Comparison of ENCODE assay signal across 1 cellular context in genomic region chr6:165260462-165260861, GRCh38.
TF ChIP-seq lines count a peak whose summit lies in the region.

No MANE protein-coding gene starts in this region.

TF ChIP-seq in HepG2, 621 proteins besides CTCF, POLR2A, EP300 and RAD21 (continued from another document):
- TF ChIP-seq, protein P1, sequence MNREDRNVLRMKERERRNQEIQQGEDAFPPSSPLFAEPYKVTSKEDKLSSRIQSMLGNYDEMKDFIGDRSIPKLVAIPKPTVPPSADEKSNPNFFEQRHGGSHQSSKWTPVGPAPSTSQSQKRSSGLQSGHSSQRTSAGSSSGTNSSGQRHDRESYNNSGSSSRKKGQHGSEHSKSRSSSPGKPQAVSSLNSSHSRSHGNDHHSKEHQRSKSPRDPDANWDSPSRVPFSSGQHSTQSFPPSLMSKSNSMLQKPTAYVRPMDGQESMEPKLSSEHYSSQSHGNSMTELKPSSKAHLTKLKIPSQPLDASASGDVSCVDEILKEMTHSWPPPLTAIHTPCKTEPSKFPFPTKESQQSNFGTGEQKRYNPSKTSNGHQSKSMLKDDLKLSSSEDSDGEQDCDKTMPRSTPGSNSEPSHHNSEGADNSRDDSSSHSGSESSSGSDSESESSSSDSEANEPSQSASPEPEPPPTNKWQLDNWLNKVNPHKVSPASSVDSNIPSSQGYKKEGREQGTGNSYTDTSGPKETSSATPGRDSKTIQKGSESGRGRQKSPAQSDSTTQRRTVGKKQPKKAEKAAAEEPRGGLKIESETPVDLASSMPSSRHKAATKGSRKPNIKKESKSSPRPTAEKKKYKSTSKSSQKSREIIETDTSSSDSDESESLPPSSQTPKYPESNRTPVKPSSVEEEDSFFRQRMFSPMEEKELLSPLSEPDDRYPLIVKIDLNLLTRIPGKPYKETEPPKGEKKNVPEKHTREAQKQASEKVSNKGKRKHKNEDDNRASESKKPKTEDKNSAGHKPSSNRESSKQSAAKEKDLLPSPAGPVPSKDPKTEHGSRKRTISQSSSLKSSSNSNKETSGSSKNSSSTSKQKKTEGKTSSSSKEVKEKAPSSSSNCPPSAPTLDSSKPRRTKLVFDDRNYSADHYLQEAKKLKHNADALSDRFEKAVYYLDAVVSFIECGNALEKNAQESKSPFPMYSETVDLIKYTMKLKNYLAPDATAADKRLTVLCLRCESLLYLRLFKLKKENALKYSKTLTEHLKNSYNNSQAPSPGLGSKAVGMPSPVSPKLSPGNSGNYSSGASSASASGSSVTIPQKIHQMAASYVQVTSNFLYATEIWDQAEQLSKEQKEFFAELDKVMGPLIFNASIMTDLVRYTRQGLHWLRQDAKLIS (CRISPR knock-in tag; IDR thresholded peaks at IDR 0.05) = no peak
- TF ChIP-seq ATF4 (CRISPR knock-in tag; IDR thresholded peaks at IDR 0.05) (no peak), SMARCE1 (IDR thresholded peaks at IDR 0.05; ENCODE audit: borderline replicate concordance) (no peak), PPARG (CRISPR knock-in tag; conservative IDR thresholded peaks at IDR 0.05) (no peak), NR2C2 (CRISPR knock-in tag; IDR thresholded peaks at IDR 0.05; ENCODE audit: borderline replicate concordance) (no peak), ZNF598 (CRISPR knock-in tag; IDR thresholded peaks at IDR 0.05; ENCODE audit: borderline replicate concordance) (no peak), FOXM1 (CRISPR knock-in tag; IDR thresholded peaks at IDR 0.05) (no peak), CEBPB (IDR thresholded peaks at IDR 0.05; ENCODE audit: borderline replicate concordance, low read depth, low read length) (peak; percentile 45; the same call in 1 of the 2 replicates), ZNF337 (CRISPR knock-in tag; IDR thresholded peaks at IDR 0.05; ENCODE audit: borderline replicate concordance, low read depth) (no peak)
